In genomic region chr12:116027551-116027821, GRCh38 we compare ENCODE assay signal across 16 cellular contexts.
"Had no signal": no experiment of that assay in that cellular context is flagged by ENCODE, and none has a peak within 500 bp of the region (broad histone marks: within the 10 kb centered on the region; RNA-seq: fewer than 3 reads in every experiment).

No MANE protein-coding gene starts in this region.

- H3K27me3 ChIP-seq: adrenal gland, cardiac muscle cell, colonic mucosa, esophagus squamous epithelium, right lobe of liver, stomach, testis, upper lobe of right lung had no signal

- H3K9me3 Mint-ChIP-seq: activated T-helper 2 cell treated with anti-CD3 and anti-CD28 coated beads, Interferon-gamma antibody, Interleukin-2, Interleukin-4, amounts not matched to agents 10 μg/mL and 5 μg/mL and 100 μg/mL, durations not matched to agents 14 hours and 24 hours and 36 hours had no signal

- H3K9me3 ChIP-seq: adrenal gland, colonic mucosa, esophagus squamous epithelium, right lobe of liver, testis, upper lobe of right lung had no signal

- H3K4me3 ChIP-seq: adrenal gland, cardiac muscle cell, colonic mucosa, esophagus squamous epithelium, right lobe of liver, stomach, testis, upper lobe of right lung had no signal

- H3K27ac ChIP-seq: adrenal gland, cardiac muscle cell, colonic mucosa, esophagus squamous epithelium, right lobe of liver, stomach, testis, upper lobe of right lung had no signal

- H3K27ac Mint-ChIP-seq: activated naive CD4-positive, alpha-beta T cell treated with anti-CD3 and anti-CD28 coated beads for 36 hours; activated T-helper 2 cell treated with anti-CD3 and anti-CD28 coated beads, Interferon-gamma antibody, Interleukin-2, Interleukin-4, amounts not matched to agents 10 μg/mL and 5 μg/mL and 100 μg/mL, durations not matched to agents 14 hours and 24 hours and 36 hours; nephron progenitor cell; T-helper 2 cell treated with Interferon-gamma antibody and Interleukin-4, amounts not matched to agents 5 μg/mL and 100 μg/mL, for 36 hours had no signal

- H3K36me3 ChIP-seq: adrenal gland, cardiac muscle cell, colonic mucosa, esophagus squamous epithelium, right lobe of liver, upper lobe of right lung had no signal

- H3K4me1 ChIP-seq: adrenal gland, colonic mucosa, esophagus squamous epithelium, right lobe of liver, testis, upper lobe of right lung had no signal

- DNase-seq: activated CD4-positive, alpha-beta T cell treated with anti-CD3 and anti-CD28 coated beads, Interleukin-2, amount 50 U/mL, for 1 hour; activated CD4-positive, CD25-positive, alpha-beta regulatory T cell; activated naive CD4-positive, alpha-beta T cell treated with anti-CD3 and anti-CD28 coated beads for 36 hours; activated T-cell treated with anti-CD3 and anti-CD28 coated beads for 4 hours; adrenal gland; colonic mucosa; esophagus squamous epithelium; glutamatergic neuron; nephron progenitor cell; stomach; testis; upper lobe of right lung had no signal

- ATAC-seq: upper lobe of right lung had no signal

- H3K4me3 Mint-ChIP-seq: activated naive CD4-positive, alpha-beta T cell treated with anti-CD3 and anti-CD28 coated beads for 36 hours; nephron progenitor cell; T-helper 2 cell treated with Interferon-gamma antibody and Interleukin-4, amounts not matched to agents 5 μg/mL and 100 μg/mL, for 36 hours had no signal
